In genomic region chr1:111586112-111586511, GRCh38 we compare ENCODE assay signal across 1 cellular context.
TF ChIP-seq lines count a peak whose summit lies in the region.

No MANE protein-coding gene starts in this region.

TF ChIP-seq in GM12878, 131 proteins besides CTCF, POLR2A, EP300 and RAD21:
- no peak for TF ChIP-seq WRNIP1 (IDR thresholded peaks at IDR 0.05; ENCODE audit: borderline replicate concordance, low read depth, low read length)
- no peak for TF ChIP-seq STAT3 (IDR thresholded peaks at IDR 0.05; ENCODE audit: low read depth, low read length)
- no peak for TF ChIP-seq NFYA (IDR thresholded peaks at IDR 0.05; ENCODE audit: borderline replicate concordance, low read depth, low read length)
- TF ChIP-seq DPF2 (IDR thresholded peaks at IDR 0.05): no peak
- TF ChIP-seq BCLAF1 (IDR thresholded peaks at IDR 0.05): no peak
- TF ChIP-seq NR2C2 (IDR thresholded peaks at IDR 0.05; ENCODE audit: borderline replicate concordance, control insufficient read depth, insufficient read length, low read depth): no peak
- peak; percentile 31; the same call in 1 of the 2 replicates for TF ChIP-seq JUNB (IDR thresholded peaks at IDR 0.05)
